Comparison of ENCODE assay signal across 9 cellular contexts in genomic region chr19:35090795-35091214, GRCh38. TPM values are rescaled to one million over a fixed set of nuclear protein-coding genes. Genes with fewer than 3 reads are reported as not detected.
A peak's percentile ranks its signal among the peaks of the same experiment; 100 is the strongest.
DNase-seq lines count a peak whose midpoint lies in the region; ATAC-seq and TF ChIP-seq lines count a peak whose summit lies in the region.
"Had no signal": no experiment of that assay in that cellular context is flagged by ENCODE, and none has a peak within 500 bp of the region (broad histone marks: within the 10 kb centered on the region; RNA-seq: fewer than 3 reads in every experiment).

No MANE protein-coding gene starts in this region.

- H3K4me1 ChIP-seq in body of pancreas (peaks cover 24% of the 10 kb centered on the region), right lobe of liver (peaks cover 0 to 21% (median 8%) of the 10 kb centered on the region in 4 donors)

- peak in 2 of 3 donors; percentile 24 to 51 for TF ChIP-seq POLR2A in body of pancreas (IDR thresholded peaks at IDR 0.05)
- TF ChIP-seq POLR2A in right lobe of liver (IDR thresholded peaks at IDR 0.05) = no peak

- H3K36me3 ChIP-seq in body of pancreas (replicated peaks in 1 of 2; ENCODE audit: insufficient read depth in 1 of 2, low read depth in 2 of 2) (no peaks in the 10 kb centered on the region), right lobe of liver (no peaks in the 10 kb centered on the region)

- H3K27ac Mint-ChIP-seq in activated T-helper 1 cell treated with anti-CD3 and anti-CD28 coated beads, Interleukin-12 subunit alpha, Interleukin-12 subunit beta, Interleukin-2, Interleukin-4 antibody, amounts not matched to agents 30 ng/mL and 10 ng/mL and 1 ng/mL, durations not matched to agents 14 hours and 24 hours and 36 hours = no peak overlapping the region
- H3K27ac Mint-ChIP-seq: T-cell had no signal

- H3K27ac ChIP-seq in 22Rv1 (peak overlapping the region; percentile 36; the same call in 1 of the 2 replicates), body of pancreas (peak overlapping the region; percentile 8 to 75 (median 68)), right lobe of liver (peak overlapping the region in 2 of 3 donors; percentile 32 to 70)

- H3K4me3 Mint-ChIP-seq in activated T-helper 1 cell treated with anti-CD3 and anti-CD28 coated beads, Interleukin-12 subunit alpha, Interleukin-12 subunit beta, Interleukin-2, Interleukin-4 antibody, amounts not matched to agents 30 ng/mL and 10 ng/mL and 1 ng/mL, durations not matched to agents 14 hours and 24 hours and 36 hours = no peak overlapping the region
- H3K4me3 Mint-ChIP-seq: T-cell had no signal

- peak; percentile 57 for DNase-seq in HEK293T (ENCODE audit: extremely low spot score)
- DNase-seq in body of pancreas = peak; percentile 78 to 90 (median 80)
- DNase-seq in right lobe of liver = peak; percentile 59 to 86 (median 73)
- DNase-seq in CD1c-positive myeloid dendritic cell (ENCODE audit: extremely low spot score) = no peak
- DNase-seq in NOMO-1 treated with dmso at 0.1 percent for 144 hours (lab: John Stamatoyannopoulos, UW; ENCODE audit: unreplicated experiment) = no peak
- DNase-seq in activated T-helper 1 cell treated with anti-CD3 and anti-CD28 coated beads, Interleukin-12 subunit alpha, Interleukin-12 subunit beta, Interleukin-2, Interleukin-4 antibody, amounts not matched to agents 30 ng/mL and 10 ng/mL and 1 ng/mL, durations not matched to agents 14 hours and 24 hours and 36 hours (ENCODE audit: low spot score) = no peak

- WGBS in body of pancreas, 2 donors = 3% methylated on average over 19 to 31 of the region's 31 CpGs
- WGBS in right lobe of liver (ENCODE audit: insufficient coverage, low coverage, low lambda C conversion rate, missing lambda C conversion rate) = 0% methylated on average over 15 of the region's 31 CpGs

- POLR2A ChIA-PET in HEK293T (lab: Yijun Ruan, JAX) = no interaction called here

- H3K9me3 ChIP-seq in body of pancreas (no peaks in the 10 kb centered on the region), right lobe of liver (no peaks in the 10 kb centered on the region)

- peaks cover 3% of the 10 kb centered on the region for H3K27me3 Mint-ChIP-seq in activated T-helper 1 cell treated with anti-CD3 and anti-CD28 coated beads, Interleukin-12 subunit alpha, Interleukin-12 subunit beta, Interleukin-2, Interleukin-4 antibody, amounts not matched to agents 30 ng/mL and 10 ng/mL and 1 ng/mL, durations not matched to agents 14 hours and 24 hours and 36 hours (ENCODE audit: insufficient read depth)

- peak overlapping the region in 1 of 2 donors; percentile 2 for H3K4me3 ChIP-seq in body of pancreas
- peak overlapping the region; percentile 23 to 40 (median 38) for H3K4me3 ChIP-seq in right lobe of liver

- ATAC-seq in body of pancreas (peak; percentile 85), right lobe of liver (peak; percentile 61 to 80 (median 73)), HG03095 (IDR thresholded peaks at IDR 0.05; ENCODE audit: unreplicated experiment) (no peak)

- no peaks in the 10 kb centered on the region for H3K36me3 Mint-ChIP-seq in activated T-helper 1 cell treated with anti-CD3 and anti-CD28 coated beads, Interleukin-12 subunit alpha, Interleukin-12 subunit beta, Interleukin-2, Interleukin-4 antibody, amounts not matched to agents 30 ng/mL and 10 ng/mL and 1 ng/mL, durations not matched to agents 14 hours and 24 hours and 36 hours (ENCODE audit: low read depth)
- H3K36me3 Mint-ChIP-seq: T-cell had no signal

- H3K9me3 Mint-ChIP-seq in activated T-helper 1 cell treated with anti-CD3 and anti-CD28 coated beads, Interleukin-12 subunit alpha, Interleukin-12 subunit beta, Interleukin-2, Interleukin-4 antibody, amounts not matched to agents 30 ng/mL and 10 ng/mL and 1 ng/mL, durations not matched to agents 14 hours and 24 hours and 36 hours = no peaks in the 10 kb centered on the region
- H3K9me3 Mint-ChIP-seq: T-cell had no signal

- no peaks in the 10 kb centered on the region for H3K4me1 Mint-ChIP-seq in activated T-helper 1 cell treated with anti-CD3 and anti-CD28 coated beads, Interleukin-12 subunit alpha, Interleukin-12 subunit beta, Interleukin-2, Interleukin-4 antibody, amounts not matched to agents 30 ng/mL and 10 ng/mL and 1 ng/mL, durations not matched to agents 14 hours and 24 hours and 36 hours (ENCODE audit: low read depth)

- TF ChIP-seq CTCF in 22Rv1 (IDR thresholded peaks at IDR 0.05) (peak; percentile 57), body of pancreas (IDR thresholded peaks at IDR 0.05) (peak in 1 of 7 experiments; percentile 3), right lobe of liver (IDR thresholded peaks at IDR 0.05) (no peak)

- CTCF ChIA-PET in HEK293T (lab: Yijun Ruan, JAX) = interaction anchor here (1.3 kb wide), 1 partner anchor 24 kb away, joined by 3 read pairs; no protein-coding TSS in a partner anchor

- H3K27me3 ChIP-seq in body of pancreas (no peaks in the 10 kb centered on the region), right lobe of liver (no peaks in the 10 kb centered on the region)

- intact Hi-C loops in body of pancreas (cut with DNase I) = no loop called here
- intact Hi-C loops in right lobe of liver (cut with DNase I) = no loop called here
- intact Hi-C loops in activated T-helper 1 cell treated with anti-CD3 and anti-CD28 coated beads, Interleukin-12 subunit alpha, Interleukin-12 subunit beta, Interleukin-2, Interleukin-4 antibody, amounts not matched to agents 30 ng/mL and 10 ng/mL and 1 ng/mL, durations not matched to agents 14 hours and 24 hours and 36 hours (cut with micrococcal nuclease) = loop anchor here (1.0 to 2.0 kb wide), 3 partner anchors 24 to 118 kb away; no protein-coding TSS in a partner anchor

TF ChIP-seq in HEK293T, 16 proteins besides CTCF, POLR2A, EP300 and RAD21:
- no peak for TF ChIP-seq HDGF (IDR thresholded peaks at IDR 0.05; ENCODE audit: borderline replicate concordance)
- peak; percentile 96 for TF ChIP-seq L3MBTL2 (conservative IDR thresholded peaks at IDR 0.05)
- TF ChIP-seq TARDBP (IDR thresholded peaks at IDR 0.05) = no peak
- TF ChIP-seq NFRKB (IDR thresholded peaks at IDR 0.05) = no peak

RNA-seq across cellular contexts. Expression of gene FXYD3, which starts 24.8 kb away (rescaled TPM):
- 10 to 100 TPM; 13.5 to 51.6 TPM for total RNA-seq in body of pancreas
- total RNA-seq in right lobe of liver = 1 to 10 TPM in 1 of 6 experiments, not detected in 5; 1.0 TPM
- not detected in 2 replicates for total RNA-seq in activated T-helper 1 cell treated with anti-CD3 and anti-CD28 coated beads, Interleukin-12 subunit alpha, Interleukin-12 subunit beta, Interleukin-2, Interleukin-4 antibody, amounts not matched to agents 30 ng/mL and 10 ng/mL and 1 ng/mL, durations not matched to agents 14 hours and 24 hours and 36 hours

RNA-seq across cellular contexts. Expression of gene LGI4, which starts 44.1 kb away (rescaled TPM):
- total RNA-seq in body of pancreas = 1 to 10 TPM; 1.6 to 3.9 TPM
- 1 to 10 TPM in 5 of 6 experiments, under 1 TPM in 1; 0.99 to 2.0 (median 1.5) TPM for total RNA-seq in right lobe of liver
- total RNA-seq in activated T-helper 1 cell treated with anti-CD3 and anti-CD28 coated beads, Interleukin-12 subunit alpha, Interleukin-12 subunit beta, Interleukin-2, Interleukin-4 antibody, amounts not matched to agents 30 ng/mL and 10 ng/mL and 1 ng/mL, durations not matched to agents 14 hours and 24 hours and 36 hours = not detected in 2 replicates

RNA-seq across cellular contexts. Expression of gene FXYD1, which starts 47.8 kb away (rescaled TPM):
- total RNA-seq in body of pancreas = 1 to 10 TPM; 1.6 to 9.1 TPM
- 100 to 1,000 TPM in 4 of 6 experiments, 10 to 100 TPM in 2; 38.9 to 263 (median 140) TPM for total RNA-seq in right lobe of liver
- not detected in 2 replicates for total RNA-seq in activated T-helper 1 cell treated with anti-CD3 and anti-CD28 coated beads, Interleukin-12 subunit alpha, Interleukin-12 subunit beta, Interleukin-2, Interleukin-4 antibody, amounts not matched to agents 30 ng/mL and 10 ng/mL and 1 ng/mL, durations not matched to agents 14 hours and 24 hours and 36 hours

RNA-seq across cellular contexts. Expression of gene HPN, which starts 49.3 kb away (rescaled TPM):
- 100 to 1,000 TPM; 135 to 289 TPM for total RNA-seq in body of pancreas
- total RNA-seq in right lobe of liver = 100 to 1,000 TPM; 285 to 486 (median 374) TPM
- not detected in 2 replicates for total RNA-seq in activated T-helper 1 cell treated with anti-CD3 and anti-CD28 coated beads, Interleukin-12 subunit alpha, Interleukin-12 subunit beta, Interleukin-2, Interleukin-4 antibody, amounts not matched to agents 30 ng/mL and 10 ng/mL and 1 ng/mL, durations not matched to agents 14 hours and 24 hours and 36 hours

RNA-seq across cellular contexts. Expression of gene FXYD7, which starts 52.2 kb away (rescaled TPM):
- 1 to 10 TPM in 1 of 2 donors, under 1 TPM in 1; 0.52 to 1.3 TPM for total RNA-seq in body of pancreas
- under 1 TPM in 1 of 6 experiments, not detected in 5; 0.49 TPM for total RNA-seq in right lobe of liver
- total RNA-seq in activated T-helper 1 cell treated with anti-CD3 and anti-CD28 coated beads, Interleukin-12 subunit alpha, Interleukin-12 subunit beta, Interleukin-2, Interleukin-4 antibody, amounts not matched to agents 30 ng/mL and 10 ng/mL and 1 ng/mL, durations not matched to agents 14 hours and 24 hours and 36 hours = 0.39 TPM in 1 of 2 replicates, not detected in the other

Comparison
In these comparisons a context has a peak if more than half of its experiments do, and no peak if none do; other contexts are left out.
1. DNase-seq: peak in HEK293T (single experiment), body of pancreas (4 of 4) and right lobe of liver (3 of 3); none in CD1c-positive myeloid dendritic cell (single experiment), NOMO-1 treated with dmso at 0.1 percent for 144 hours (single experiment) and activated T-helper 1 cell treated with anti-CD3 and anti-CD28 coated beads, Interleukin-12 subunit alpha, Interleukin-12 subunit beta, Interleukin-2, Interleukin-4 antibody, amounts not matched to agents 30 ng/mL and 10 ng/mL and 1 ng/mL, durations not matched to agents 14 hours and 24 hours and 36 hours (single experiment).
2. RNA of gene FXYD3, which starts 24.8 kb away (total RNA-seq): 13.5 to 51.6 TPM in body of pancreas; 1.0 TPM in right lobe of liver and not detected in activated T-helper 1 cell treated with anti-CD3 and anti-CD28 coated beads, Interleukin-12 subunit alpha, Interleukin-12 subunit beta, Interleukin-2, Interleukin-4 antibody, amounts not matched to agents 30 ng/mL and 10 ng/mL and 1 ng/mL, durations not matched to agents 14 hours and 24 hours and 36 hours; every median in the first group is over 4 times any median in the second.
3. Peak in every context shown above with its lines, with median percentiles within 50 percentile points of each other: H3K27ac ChIP-seq.